8 cellular contexts compared by ENCODE assay signal in the genomic region with DNA sequence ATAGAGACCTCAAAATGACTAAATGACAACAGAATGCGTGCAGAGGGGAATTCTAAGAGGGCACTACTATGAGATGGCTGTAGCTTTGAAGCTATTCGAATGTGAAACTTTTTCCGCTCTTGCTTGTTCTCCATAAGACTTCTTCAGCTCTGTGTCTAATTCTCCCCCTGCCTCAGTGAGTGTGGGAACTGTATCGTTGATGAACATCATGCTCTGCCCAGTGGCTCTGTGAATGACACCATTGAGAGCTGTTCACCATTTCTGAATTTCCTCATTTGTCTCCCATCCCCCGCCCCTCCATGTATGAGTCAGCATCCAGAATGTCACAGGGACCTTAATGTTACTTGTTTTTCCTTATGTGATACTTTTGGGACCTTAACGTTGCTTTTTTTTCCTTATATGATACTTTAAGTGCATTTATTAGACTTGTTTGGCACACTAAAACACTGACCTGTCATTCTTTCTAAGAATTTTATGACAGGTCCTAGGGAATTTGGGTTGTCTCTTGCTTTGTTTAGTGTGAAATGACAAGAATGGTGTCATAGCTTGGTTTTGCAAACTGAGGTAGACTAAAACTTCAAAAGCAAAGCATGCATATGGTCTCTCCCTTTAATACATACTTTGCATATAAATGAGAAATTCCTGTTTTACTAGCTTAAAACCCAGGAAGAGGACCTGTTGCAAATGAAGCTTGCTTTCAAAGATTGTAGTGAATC.
A peak's percentile ranks its signal among the peaks of the same experiment; 100 is the strongest.
DNase-seq lines count a peak whose midpoint lies in the region; ATAC-seq and TF ChIP-seq lines count a peak whose summit lies in the region.

No MANE protein-coding gene starts in this region.

- H3K27me3 Mint-ChIP-seq in central memory CD8-positive, alpha-beta T cell: no peaks in the 10 kb centered on the region

- H3K9me2 ChIP-seq in PC-9 (ENCODE audit: insufficient read depth): no peaks in the 10 kb centered on the region

- CTCF ChIA-PET in PC-9 (lab: Charles Lee): interaction anchor here (1.5 kb wide), 1 partner anchor 30 kb away, joined by 4 read pairs; no protein-coding TSS in a partner anchor

- H3K9me3 ChIP-seq in PC-9 (ENCODE audit: insufficient read depth, low read depth) (peaks cover 12% of the 10 kb centered on the region), lower lobe of right lung (no peaks in the 10 kb centered on the region), thoracic aorta (no peaks in the 10 kb centered on the region), suprapubic skin (no peaks in the 10 kb centered on the region)

- intact Hi-C loops in PC-9 (cut with micrococcal nuclease; ENCODE audit: unreplicated experiment) (no loop called here), lower lobe of right lung (cut with DNase I) (no loop called here)

- TF ChIP-seq EP300 in suprapubic skin (IDR thresholded peaks at IDR 0.05): no peak

- BruUV-seq in PC-9 (replicated peaks; lab: Mats Ljungman, UMichigan): no TSS peak

- H3K4me1 ChIP-seq in PC-9 (replicated peaks; ENCODE audit: insufficient read depth): peaks cover 91% of the 10 kb centered on the region
- peaks cover 90% of the 10 kb centered on the region for H3K4me1 ChIP-seq in lower lobe of right lung
- peaks cover 61 to 86% of the 10 kb centered on the region in 2 donors for H3K4me1 ChIP-seq in thoracic aorta (ENCODE audit: control insufficient read depth in 1 of 2, low read depth in 2 of 2)
- peaks cover 86% of the 10 kb centered on the region for H3K4me1 ChIP-seq in suprapubic skin

- peaks cover 6% of the 10 kb centered on the region for H4K20me1 ChIP-seq in PC-9 (ENCODE audit: insufficient read depth)

- peak; percentile 40 to 77 for DNase-seq in PC-9
- DNase-seq in central memory CD8-positive, alpha-beta T cell (ENCODE audit: low spot score in 2 of 2): no peak
- DNase-seq in lower lobe of right lung: peak; percentile 49
- DNase-seq in thoracic aorta (ENCODE audit: low spot score): no peak
- no peak for DNase-seq in T1000 (lab: John Stamatoyannopoulos, UW)
- DNase-seq in suprapubic skin (ENCODE audit: low spot score in 2 of 2): no peak

- H3F3A ChIP-seq in PC-9 (ENCODE audit: insufficient read depth, low read depth): peaks cover 96% of the 10 kb centered on the region

- H3K27ac ChIP-seq in PC-9: peak overlapping the region; percentile 86
- H3K27ac ChIP-seq in lower lobe of right lung: peak overlapping the region; percentile 14
- peak overlapping the region; percentile 41 to 58 for H3K27ac ChIP-seq in thoracic aorta
- H3K27ac ChIP-seq in suprapubic skin: no peak overlapping the region

- peak overlapping the region; percentile 53 for H3K4me3 Mint-ChIP-seq in central memory CD8-positive, alpha-beta T cell

- 57% methylated on average over 6 of the region's 6 CpGs for WGBS in suprapubic skin

- H3K27me3 ChIP-seq in PC-9 (ENCODE audit: insufficient read depth, low read depth) (no peaks in the 10 kb centered on the region), lower lobe of right lung (ENCODE audit: low read depth) (no peaks in the 10 kb centered on the region), thoracic aorta (replicated peaks; ENCODE audit: insufficient read depth) (no peaks in the 10 kb centered on the region), suprapubic skin (no peaks in the 10 kb centered on the region)

- H3K4me2 ChIP-seq in PC-9: peak overlapping the region; percentile 73

- H3K4me3 ChIP-seq in PC-9: peak overlapping the region; percentile 4; the same call in 1 of the 2 replicates
- H3K4me3 ChIP-seq in lower lobe of right lung: no peak overlapping the region
- no peak overlapping the region for H3K4me3 ChIP-seq in thoracic aorta
- H3K4me3 ChIP-seq in suprapubic skin: no peak overlapping the region

- TF ChIP-seq CTCF in PC-9 (conservative IDR thresholded peaks at IDR 0.05): no peak
- no peak for TF ChIP-seq CTCF in lower lobe of right lung (IDR thresholded peaks at IDR 0.05)
- TF ChIP-seq CTCF in thoracic aorta (IDR thresholded peaks at IDR 0.05): no peak
- no peak for TF ChIP-seq CTCF in suprapubic skin (IDR thresholded peaks at IDR 0.05)

- H3K36me3 Mint-ChIP-seq in central memory CD8-positive, alpha-beta T cell (ENCODE audit: insufficient read depth): no peaks in the 10 kb centered on the region

- H3K9me3 Mint-ChIP-seq in central memory CD8-positive, alpha-beta T cell: no peaks in the 10 kb centered on the region

- POLR2A ChIA-PET in PC-9 (lab: Charles Lee; ENCODE audit: unreplicated experiment): interaction anchor here (0.5 to 0.7 kb wide), 3 partner anchors 110 to 328 kb away, joined by 3 to 7 read pairs (median 4); a partner anchor contains a TSS

- TF ChIP-seq POLR2A in suprapubic skin (IDR thresholded peaks at IDR 0.05): no peak

- ATAC-seq in GM18511 (IDR thresholded peaks at IDR 0.05; ENCODE audit: unreplicated experiment) (peak; percentile 39), HG02571 (IDR thresholded peaks at IDR 0.05; ENCODE audit: unreplicated experiment) (peak; percentile 39), lower lobe of right lung (peak; percentile 53 to 63), thoracic aorta (ENCODE audit: insufficient number of reproducible peaks, low FRiP score, low read depth) (no peak)
- ATAC-seq in central memory CD8-positive, alpha-beta T cell (replicated peaks; ENCODE audit: extremely low read depth, poor library complexity, severe bottlenecking): no peak

- H3K79me2 ChIP-seq in PC-9 (ENCODE audit: low read depth): peaks cover 93% of the 10 kb centered on the region

- no peak overlapping the region for H3K27ac Mint-ChIP-seq in central memory CD8-positive, alpha-beta T cell (ENCODE audit: low read depth)

- H3K36me3 ChIP-seq in PC-9 (ENCODE audit: low read depth) (peaks cover 55% of the 10 kb centered on the region), lower lobe of right lung (no peaks in the 10 kb centered on the region), thoracic aorta (no peaks in the 10 kb centered on the region), suprapubic skin (no peaks in the 10 kb centered on the region)

- peaks cover 36% of the 10 kb centered on the region for H3K4me1 Mint-ChIP-seq in central memory CD8-positive, alpha-beta T cell

- H2AFZ ChIP-seq in PC-9: no peak overlapping the region

Comparison
In these comparisons a context has a peak if more than half of its experiments do, and no peak if none do; other contexts are left out.
1. ATAC-seq: peak in GM18511 (single experiment), HG02571 (single experiment) and lower lobe of right lung (2 of 2); none in central memory CD8-positive, alpha-beta T cell (single experiment) and thoracic aorta (single experiment).
2. DNase-seq: peak in PC-9 (2 of 2) and lower lobe of right lung (single experiment); none in central memory CD8-positive, alpha-beta T cell (0 of 2), thoracic aorta (single experiment), T1000 (single experiment) and suprapubic skin (0 of 2).